12 cellular contexts compared by ENCODE assay signal in the genomic region with DNA sequence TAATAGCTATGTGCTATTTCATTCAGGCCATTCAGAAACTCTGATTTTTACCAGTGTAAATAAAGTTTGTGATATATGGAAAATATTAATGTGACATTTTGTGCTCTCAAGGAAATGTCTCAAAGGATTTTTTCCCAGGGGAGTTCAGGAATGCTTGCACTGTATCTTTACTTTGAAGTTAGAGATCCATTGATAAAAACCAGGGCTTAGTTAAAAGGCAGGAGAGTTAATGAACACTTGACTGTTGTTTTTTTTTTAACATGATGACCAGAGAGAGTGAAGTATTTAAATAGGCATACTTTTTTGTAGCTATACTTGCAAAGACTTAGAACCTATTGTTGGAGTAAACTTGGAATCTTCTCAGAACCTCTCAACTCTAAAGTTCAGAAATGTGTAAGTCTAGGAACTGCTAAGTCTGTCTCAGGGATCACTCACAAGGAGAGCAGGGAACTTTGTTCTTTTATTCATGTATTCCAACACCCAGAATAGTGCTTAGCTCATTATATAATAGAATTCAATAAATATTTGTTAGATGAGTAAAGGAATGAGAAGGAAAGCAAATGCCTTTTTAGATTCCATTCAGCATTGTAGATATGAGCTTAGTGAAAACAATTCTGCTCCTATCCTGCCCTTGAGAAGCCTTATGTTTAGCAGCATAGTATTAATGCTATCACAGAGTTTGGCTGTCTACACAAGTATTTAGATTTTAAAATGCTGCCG.
DNase-seq lines count a peak whose midpoint lies in the region; ATAC-seq, FAIRE-seq and TF ChIP-seq lines count a peak whose summit lies in the region.
"Had no signal": no experiment of that assay in that cellular context is flagged by ENCODE, and none has a peak within 500 bp of the region (broad histone marks: within the 10 kb centered on the region; RNA-seq: fewer than 3 reads in every experiment).

No MANE protein-coding gene starts in this region.

- CTCF ChIA-PET in A549 (lab: Yijun Ruan, JAX), result interaction anchor here (0.6 to 2.1 kb wide), 9 partner anchors 13 to 182 kb away, joined by 3 to 6 read pairs (median 4); no protein-coding TSS in a partner anchor

- no peak overlapping the region for H3K18ac ChIP-seq in mesenchymal stem cell (ENCODE audit: low read depth in 1 of 2, low read length in 2 of 2)

- H3K23ac ChIP-seq in mesenchymal stem cell (ENCODE audit: low read length in 2 of 2), result no peak overlapping the region

- H3K27ac ChIP-seq in A549 (peak overlapping the region; percentile 12 to 36; a peak in 2 of 6 replicates), mesenchymal stem cell (ENCODE audit: low read length, poor library complexity, severe bottlenecking) (peak overlapping the region; percentile 79)
- H3K27ac ChIP-seq: psoas muscle, suprapubic skin had no signal

- no peaks in the 10 kb centered on the region for H3K9me3 ChIP-seq in A549
- H3K9me3 ChIP-seq in mesenchymal stem cell (ENCODE audit: control insufficient read depth, low read length), result peaks cover 13% of the 10 kb centered on the region
- H3K9me3 ChIP-seq: psoas muscle, suprapubic skin had no signal

- DNase-seq in A549 (ENCODE audit: low read depth in 1 of 2, low spot score in 1 of 2) (no peak), LHCN-M2 (ENCODE audit: low read depth) (peak; percentile 29), dermis blood vessel endothelial cell (peak; percentile 26), mesenchymal stem cell (no peak), 8988T (no peak), activated gamma-delta T cell treated with Interleukin-2 at 50 U/mL for 16 hours (no peak)
- DNase-seq: cerebellar nuclear complex, NCI-H1105 treated with DMSO at 0.1 percent for 48 hours, psoas muscle had no signal

- no peak overlapping the region for H2BK12ac ChIP-seq in mesenchymal stem cell (ENCODE audit: low read length in 2 of 2)

- no peak for FAIRE-seq in A549 (lab: Jason Lieb, UNC)

- no peak overlapping the region for H2BK5ac ChIP-seq in mesenchymal stem cell (ENCODE audit: low read depth, low read length, poor library complexity, severe bottlenecking)

- no peak for TF ChIP-seq EP300 in A549 (IDR thresholded peaks at IDR 0.05)

- no peak overlapping the region for H2BK120ac ChIP-seq in mesenchymal stem cell (ENCODE audit: low read depth, low read length)

- TF ChIP-seq POLR2A in A549 (IDR thresholded peaks at IDR 0.05; ENCODE audit: low read length), result no peak

- ATAC-seq in A549, result no peak; a peak in 1 of 6 replicates
- no peak for ATAC-seq in HG02840 (IDR thresholded peaks at IDR 0.05; ENCODE audit: low FRiP score, unreplicated experiment)
- no peak for ATAC-seq in HG03159 (IDR thresholded peaks at IDR 0.05; ENCODE audit: unreplicated experiment)
- ATAC-seq: psoas muscle had no signal

- TF ChIP-seq RAD21 in A549 (conservative IDR thresholded peaks at IDR 0.05 in 1 of 2, IDR thresholded peaks at IDR 0.05 in 1 of 2), result no peak

- no peak overlapping the region for H3K4ac ChIP-seq in mesenchymal stem cell (ENCODE audit: low read depth in 1 of 2, low read length in 2 of 2)

- H3K14ac ChIP-seq in mesenchymal stem cell (ENCODE audit: low read length in 2 of 2), result no peak overlapping the region

- 57% methylated on average over 1 of the region's 1 CpG for WGBS in A549 (ENCODE audit: missing lambda C conversion rate)
- WGBS in mesenchymal stem cell, result 60% methylated on average over 1 of the region's 1 CpG

- peaks cover 27% of the 10 kb centered on the region for H3K4me1 ChIP-seq in A549
- peaks cover 2% of the 10 kb centered on the region for H3K4me1 ChIP-seq in mesenchymal stem cell (ENCODE audit: control insufficient read depth, insufficient read depth, low read depth, low read length)

- POLR2A ChIA-PET in A549 (lab: Yijun Ruan, JAX), result no interaction called here

- no peak overlapping the region for H4K8ac ChIP-seq in mesenchymal stem cell (ENCODE audit: low read length)

- H3K79me1 ChIP-seq in mesenchymal stem cell (replicated peaks; ENCODE audit: low read length, poor library complexity, severe bottlenecking), result peaks cover 14% of the 10 kb centered on the region

- H3K4me2 ChIP-seq in A549 (peak overlapping the region; percentile 27), mesenchymal stem cell (ENCODE audit: low read length, poor library complexity, severe bottlenecking) (no peak overlapping the region)

- H3K27me3 ChIP-seq in mesenchymal stem cell (ENCODE audit: control insufficient read depth in 1 of 2, insufficient read depth in 1 of 2, low read length in 2 of 2), result no peaks in the 10 kb centered on the region
- H3K27me3 ChIP-seq: suprapubic skin had no signal

- no peak overlapping the region for H3K9ac ChIP-seq in mesenchymal stem cell (ENCODE audit: low read length)

- peak overlapping the region; percentile 39 for H2AK5ac ChIP-seq in mesenchymal stem cell (ENCODE audit: low read length, severe bottlenecking)

- no peak overlapping the region for H2AFZ ChIP-seq in mesenchymal stem cell (ENCODE audit: low read depth, low read length)

- H2BK15ac ChIP-seq in mesenchymal stem cell (ENCODE audit: low read depth, poor library complexity, severe bottlenecking), result no peak overlapping the region

- H4K91ac ChIP-seq in mesenchymal stem cell (ENCODE audit: low read length), result no peak overlapping the region

- no peak overlapping the region for H3K4me3 ChIP-seq in A549
- peak overlapping the region in 1 of 2 experiments; percentile 15 for H3K4me3 ChIP-seq in mesenchymal stem cell (ENCODE audit: insufficient read depth in 1 of 2, low read depth in 1 of 2, low read length in 2 of 2)
- H3K4me3 ChIP-seq: psoas muscle, suprapubic skin had no signal

- H3K36me3 ChIP-seq in mesenchymal stem cell (ENCODE audit: control insufficient read depth in 1 of 2, insufficient read depth in 2 of 2, low read depth in 1 of 2, low read length in 2 of 2), result no peaks in the 10 kb centered on the region
- H3K36me3 ChIP-seq: suprapubic skin had no signal

- TF ChIP-seq CTCF in A549 (IDR thresholded peaks at IDR 0.05), result no peak

TF ChIP-seq in A549, 52 proteins besides CTCF, POLR2A, EP300 and RAD21:
- TF ChIP-seq, protein P1, sequence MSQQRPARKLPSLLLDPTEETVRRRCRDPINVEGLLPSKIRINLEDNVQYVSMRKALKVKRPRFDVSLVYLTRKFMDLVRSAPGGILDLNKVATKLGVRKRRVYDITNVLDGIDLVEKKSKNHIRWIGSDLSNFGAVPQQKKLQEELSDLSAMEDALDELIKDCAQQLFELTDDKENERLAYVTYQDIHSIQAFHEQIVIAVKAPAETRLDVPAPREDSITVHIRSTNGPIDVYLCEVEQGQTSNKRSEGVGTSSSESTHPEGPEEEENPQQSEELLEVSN (IDR thresholded peaks at IDR 0.05; ENCODE audit: borderline replicate concordance, low read depth), result no peak
- TF ChIP-seq USF2 (IDR thresholded peaks at IDR 0.05), result no peak
- no peak for TF ChIP-seq NPAS2 (CRISPR knock-in tag; IDR thresholded peaks at IDR 0.05; ENCODE audit: borderline replicate concordance)

Comparison
In these comparisons a context has a peak if more than half of its experiments do, and no peak if none do; other contexts are left out.
1. DNase-seq: peak in LHCN-M2 (single experiment) and dermis blood vessel endothelial cell (single experiment); none in A549 (0 of 2), mesenchymal stem cell (single experiment), 8988T (single experiment) and activated gamma-delta T cell treated with Interleukin-2 at 50 U/mL for 16 hours (single experiment).